1 cellular context compared by ENCODE assay signal in genomic region chr5:145760660-145761059, GRCh38.
TF ChIP-seq lines count a peak whose summit lies in the region.

No MANE protein-coding gene starts in this region.

TF ChIP-seq in K562, 482 proteins besides CTCF, POLR2A, EP300 and RAD21 (continued from another document):
- no peak for TF ChIP-seq MGA (IDR thresholded peaks at IDR 0.05)
- TF ChIP-seq ZNF140 (CRISPR knock-in tag; IDR thresholded peaks at IDR 0.05): no peak
- no peak for TF ChIP-seq UBTF (IDR thresholded peaks at IDR 0.05; ENCODE audit: borderline replicate concordance in 1 of 2, low read depth in 2 of 2, low read length in 2 of 2)
- no peak for TF ChIP-seq GABPB1 (CRISPR knock-in tag; IDR thresholded peaks at IDR 0.05)
- TF ChIP-seq XRCC5 (IDR thresholded peaks at IDR 0.05; ENCODE audit: low read depth, low read length): no peak
- no peak for TF ChIP-seq ZFP91 (CRISPR knock-in tag; IDR thresholded peaks at IDR 0.05)
- TF ChIP-seq ZNF212 (CRISPR knock-in tag; IDR thresholded peaks at IDR 0.05): no peak
- no peak for TF ChIP-seq NCOR1 (IDR thresholded peaks at IDR 0.05)
- TF ChIP-seq ATF1 (CRISPR knock-in tag; IDR thresholded peaks at IDR 0.05): no peak
- no peak for TF ChIP-seq ATF1 (tag; IDR thresholded peaks at IDR 0.05)
- no peak for TF ChIP-seq XRCC4 (IDR thresholded peaks at IDR 0.05; ENCODE audit: extremely low read depth, insufficient read depth, insufficient read length)
- TF ChIP-seq SREBF1 (IDR thresholded peaks at IDR 0.05; ENCODE audit: borderline replicate concordance, low read depth, low read length): no peak
- TF ChIP-seq FOXK1 (CRISPR knock-in tag; IDR thresholded peaks at IDR 0.05; ENCODE audit: borderline replicate concordance): no peak
- TF ChIP-seq ELF2 (CRISPR knock-in tag; IDR thresholded peaks at IDR 0.05): no peak
- TF ChIP-seq ZFX (CRISPR knock-in tag; IDR thresholded peaks at IDR 0.05): no peak
- no peak for TF ChIP-seq ZNF584 (CRISPR knock-in tag; IDR thresholded peaks at IDR 0.05; ENCODE audit: low read depth)
- no peak for TF ChIP-seq YBX1 (IDR thresholded peaks at IDR 0.05)
